Comparison of ENCODE assay signal across 1 cellular context in genomic region chr13:33146843-33147611, GRCh38.
TF ChIP-seq lines count a peak whose summit lies in the region.

No MANE protein-coding gene starts in this region.

TF ChIP-seq in GM12878, 131 proteins besides CTCF, POLR2A, EP300 and RAD21 (continued from another document and continues in another):
- TF ChIP-seq E2F8 (IDR thresholded peaks at IDR 0.05; ENCODE audit: low read depth, partially characterized antibody) (no peak), FOS (IDR thresholded peaks at IDR 0.05; ENCODE audit: borderline replicate concordance, extremely low read depth, insufficient read length) (no peak), NR2C1 (IDR thresholded peaks at IDR 0.05) (no peak), PAX8 (IDR thresholded peaks at IDR 0.05) (no peak), PML (IDR thresholded peaks at IDR 0.05; ENCODE audit: low read length) (peak; percentile 92), POLR2AphosphoS2 (IDR thresholded peaks at IDR 0.05; ENCODE audit: low read depth, low read length) (no peak), ZBTB4 (CRISPR knock-in tag; IDR thresholded peaks at IDR 0.05) (peak; percentile 79), JUND (IDR thresholded peaks at IDR 0.05; ENCODE audit: low read depth, low read length) (peak; percentile 97), TCF7 (IDR thresholded peaks at IDR 0.05; ENCODE audit: borderline replicate concordance) (peak; percentile 81), SP1 (IDR thresholded peaks at IDR 0.05; ENCODE audit: low read depth, low read length) (peak; percentile 77), BACH1 (IDR thresholded peaks at IDR 0.05; ENCODE audit: borderline replicate concordance) (peak; percentile 98; the same call in 1 of the 2 replicates), BRCA1 (IDR thresholded peaks at IDR 0.05; ENCODE audit: low read depth, low read length) (no peak), ZNF384 (IDR thresholded peaks at IDR 0.05; ENCODE audit: borderline replicate concordance, low read depth, low read length) (no peak), ATF3 (IDR thresholded peaks at IDR 0.05; ENCODE audit: borderline replicate concordance, extremely low read depth, low read depth, low read length) (no peak), CHD4 (IDR thresholded peaks at IDR 0.05) (no peak; the same call in 1 of the 2 replicates), YBX1 (IDR thresholded peaks at IDR 0.05) (no peak), RBBP5 (conservative IDR thresholded peaks at IDR 0.05) (no peak), RAD51 (IDR thresholded peaks at IDR 0.05) (peak; percentile 67; the same call in 1 of the 2 replicates), USF2 (IDR thresholded peaks at IDR 0.05; ENCODE audit: borderline replicate concordance, low read depth, low read length) (no peak), PRDM15 (CRISPR knock-in tag; IDR thresholded peaks at IDR 0.05) (no peak; the same call in 1 of the 2 replicates), TARDBP (IDR thresholded peaks at IDR 0.05; ENCODE audit: borderline replicate concordance) (0 out of 2 replicates have a peak, but pooled peaks have one; percentile 31), REST (IDR thresholded peaks at IDR 0.05; ENCODE audit: low read depth, low read length) (no peak), USF1 (IDR thresholded peaks at IDR 0.05; ENCODE audit: borderline replicate concordance, extremely low read length, insufficient read depth, low read depth, low read length) (no peak), NKRF (conservative IDR thresholded peaks at IDR 0.05) (peak; percentile 68), TCF3 (IDR thresholded peaks at IDR 0.05; ENCODE audit: borderline replicate concordance, insufficient read depth, low read depth, low read length) (peak; percentile 86), SRF (IDR thresholded peaks at IDR 0.05; ENCODE audit: low read depth in 2 of 2, low read length in 2 of 2) (peak in 1 of 2 experiments; percentile 86; a peak in 2 of 4 replicates), GATAD2B (conservative IDR thresholded peaks at IDR 0.05; ENCODE audit: low read depth) (peak; percentile 96), HCFC1 (IDR thresholded peaks at IDR 0.05; ENCODE audit: low read length) (no peak), CHD2 (IDR thresholded peaks at IDR 0.05; ENCODE audit: borderline replicate concordance, low read depth, low read length) (peak; percentile 86), KAT2A (conservative IDR thresholded peaks at IDR 0.05; ENCODE audit: control insufficient read depth, low read depth, low read length) (no peak), ETV6 (conservative IDR thresholded peaks at IDR 0.05 in 1 of 2, IDR thresholded peaks at IDR 0.05 in 1 of 2; ENCODE audit: borderline replicate concordance in 1 of 2, low read depth in 1 of 2) (peak in 1 of 2 experiments; percentile 87; a peak in 2 of 4 replicates), NFYA (IDR thresholded peaks at IDR 0.05; ENCODE audit: borderline replicate concordance, low read depth, low read length) (no peak), ZNF207 (IDR thresholded peaks at IDR 0.05; ENCODE audit: borderline replicate concordance) (peak; percentile 92), IKZF2 (IDR thresholded peaks at IDR 0.05) (peak; percentile 100), PBX3 (IDR thresholded peaks at IDR 0.05; ENCODE audit: insufficient replicate concordance, low read depth, low read length) (peak; percentile 85), SREBF2 (IDR thresholded peaks at IDR 0.05; ENCODE audit: low read length) (no peak), CREM (IDR thresholded peaks at IDR 0.05; ENCODE audit: low read depth) (peak; percentile 93), MAX (IDR thresholded peaks at IDR 0.05; ENCODE audit: low read depth, low read length) (no peak), FOXM1 (IDR thresholded peaks at IDR 0.05; ENCODE audit: low read depth, low read length) (peak; percentile 99)
